ENCODE assay signal across 23 cellular contexts in the genomic region with DNA sequence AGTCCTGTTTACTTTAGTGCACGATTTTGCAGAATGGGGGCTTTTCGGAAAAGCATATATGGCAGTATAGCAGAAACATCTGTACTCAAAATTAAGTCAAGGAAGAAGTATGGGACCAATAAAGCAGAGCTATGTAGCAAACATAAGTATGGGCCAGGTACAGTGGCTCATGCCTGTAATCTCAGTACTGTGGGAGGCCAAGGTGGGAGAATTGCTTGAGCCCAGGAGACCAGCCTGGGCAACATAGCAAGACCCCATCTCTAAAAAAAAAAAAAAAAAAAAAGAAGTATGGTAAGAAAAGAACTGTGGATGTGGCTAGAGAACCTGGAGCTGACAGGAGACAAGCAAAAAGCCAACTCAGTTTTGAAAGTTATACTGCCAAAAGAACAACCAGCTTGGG.
"Had no signal": no experiment of that assay in that cellular context is flagged by ENCODE, and none has a peak within 500 bp of the region (broad histone marks: within the 10 kb centered on the region; RNA-seq: fewer than 3 reads in every experiment).

No MANE protein-coding gene starts in this region.

- H3K4me3 ChIP-seq: left ventricle myocardium inferior, lung, mucosa of descending colon, ovary, sigmoid colon, spleen, suprapubic skin, thoracic aorta, tibial artery, upper lobe of right lung had no signal

- H3K36me3 Mint-ChIP-seq: natural killer cell treated with Interleukin-12 subunit alpha and Interleukin-12 subunit beta and Interleukin-15 and Interleukin-18, amount 100 ng/mL, for 72 hours; stimulated activated effector memory CD8-positive, alpha-beta T cell treated with anti-CD3 and anti-CD28 coated beads, Interleukin-12 subunit alpha, Interleukin-12 subunit beta, amount 100 ng/mL, for 72 hours had no signal

- H3K36me3 ChIP-seq: left ventricle myocardium inferior, ovary, spleen, suprapubic skin, thoracic aorta, tibial artery, upper lobe of right lung had no signal

- H3K27ac ChIP-seq: left ventricle myocardium inferior, ovary, sigmoid colon, spleen, suprapubic skin, thoracic aorta, tibial artery, upper lobe of right lung had no signal

- H3K27me3 ChIP-seq: ovary, sigmoid colon, spleen, suprapubic skin, tibial artery, upper lobe of right lung had no signal

- H3K4me1 ChIP-seq: tibial artery, upper lobe of right lung had no signal

- H3K9me3 Mint-ChIP-seq: naive thymus-derived CD4-positive, alpha-beta T cell; natural killer cell treated with Interleukin-12 subunit alpha and Interleukin-12 subunit beta and Interleukin-15 and Interleukin-18, amount 100 ng/mL, for 72 hours; stimulated activated effector memory CD8-positive, alpha-beta T cell treated with anti-CD3 and anti-CD28 coated beads, Interleukin-12 subunit alpha, Interleukin-12 subunit beta, amount 100 ng/mL, for 72 hours; stimulated activated naive CD8-positive, alpha-beta T cell treated with anti-CD3 and anti-CD28 coated beads, Interleukin-15, Interleukin-2, amounts not matched to agents 100 ng/mL and 50 ng/mL, for 24 hours had no signal

- FAIRE-seq: islet of Langerhans, small intestine, urothelium cell line had no signal

- ATAC-seq: mucosa of descending colon; naive thymus-derived CD4-positive, alpha-beta T cell; natural killer cell treated with Interleukin-12 subunit alpha and Interleukin-12 subunit beta and Interleukin-15 and Interleukin-18, amount 100 ng/mL, for 72 hours; right cardiac atrium; stimulated activated effector memory CD8-positive, alpha-beta T cell treated with anti-CD3 and anti-CD28 coated beads, Interleukin-12 subunit alpha, Interleukin-12 subunit beta, amount 100 ng/mL, for 72 hours; upper lobe of right lung had no signal

- H3K27ac Mint-ChIP-seq: progenitor cell of endocrine pancreas; stimulated activated effector memory CD8-positive, alpha-beta T cell treated with anti-CD3 and anti-CD28 coated beads, Interleukin-12 subunit alpha, Interleukin-12 subunit beta, amount 100 ng/mL, for 72 hours; stimulated activated naive CD8-positive, alpha-beta T cell treated with anti-CD3 and anti-CD28 coated beads, Interleukin-15, Interleukin-2, amounts not matched to agents 100 ng/mL and 50 ng/mL, for 24 hours had no signal

- H3K9me3 ChIP-seq: left ventricle myocardium inferior, mucosa of descending colon, ovary, sigmoid colon, spleen, suprapubic skin, thoracic aorta, tibial artery, upper lobe of right lung had no signal

- H3K27me3 Mint-ChIP-seq: naive thymus-derived CD4-positive, alpha-beta T cell; natural killer cell treated with Interleukin-12 subunit alpha and Interleukin-12 subunit beta and Interleukin-15 and Interleukin-18, amount 100 ng/mL, for 72 hours; progenitor cell of endocrine pancreas; stimulated activated naive CD8-positive, alpha-beta T cell treated with anti-CD3 and anti-CD28 coated beads, Interleukin-15, Interleukin-2, amounts not matched to agents 100 ng/mL and 50 ng/mL, for 24 hours had no signal

- H3K4me3 Mint-ChIP-seq: naive thymus-derived CD4-positive, alpha-beta T cell; natural killer cell treated with Interleukin-12 subunit alpha and Interleukin-12 subunit beta and Interleukin-15 and Interleukin-18, amount 100 ng/mL, for 72 hours; stimulated activated effector memory CD8-positive, alpha-beta T cell treated with anti-CD3 and anti-CD28 coated beads, Interleukin-12 subunit alpha, Interleukin-12 subunit beta, amount 100 ng/mL, for 72 hours; stimulated activated naive CD8-positive, alpha-beta T cell treated with anti-CD3 and anti-CD28 coated beads, Interleukin-15, Interleukin-2, amounts not matched to agents 100 ng/mL and 50 ng/mL, for 24 hours had no signal

- DNase-seq: hippocampal formation; left ventricle myocardium inferior; midbrain; mucosa of descending colon; naive thymus-derived CD4-positive, alpha-beta T cell; ovary; right cardiac atrium; sigmoid colon; small intestine; spleen; stimulated activated CD4-positive, alpha-beta T cell treated with anti-CD3 and anti-CD28 coated beads, Interleukin-4, amount 100 ng/mL, for 24 hours; stimulated activated naive CD4-positive, alpha-beta T cell; tibial artery; upper lobe of right lung had no signal
